Comparison of ENCODE assay signal across 25 cellular contexts in the genomic region with DNA sequence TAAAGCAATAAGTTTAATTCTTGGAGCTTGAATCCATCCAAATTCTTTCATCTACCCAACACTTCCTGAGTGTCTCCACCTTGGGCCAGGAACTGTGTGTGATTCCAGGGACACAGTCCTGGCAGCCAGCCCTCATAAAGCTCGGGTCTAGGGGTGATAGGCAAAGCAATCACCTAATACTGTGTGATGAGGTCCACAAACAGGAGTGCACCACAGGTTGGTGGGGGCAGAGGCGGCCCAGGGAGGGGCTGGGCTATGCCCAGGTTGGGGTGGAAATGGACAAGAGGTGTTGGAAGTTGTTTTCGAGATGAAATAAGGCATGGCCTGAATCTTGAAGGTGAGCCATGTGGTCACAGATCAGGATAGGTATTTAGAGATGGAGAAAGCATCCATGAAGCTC.
"Had no signal": no experiment of that assay in that cellular context is flagged by ENCODE, and none has a peak within 500 bp of the region (broad histone marks: within the 10 kb centered on the region; RNA-seq: fewer than 3 reads in every experiment).

No MANE protein-coding gene starts in this region.

- ATAC-seq: right lobe of liver; stimulated activated effector memory CD8-positive, alpha-beta T cell treated with anti-CD3 and anti-CD28 coated beads, Interleukin-12 subunit alpha, Interleukin-12 subunit beta, amount 100 ng/mL, for 72 hours; upper lobe of right lung had no signal

- H3K4me1 ChIP-seq: left ventricle myocardium inferior, neural progenitor cell, right atrium auricular region, right lobe of liver, suprapubic skin, upper lobe of right lung had no signal

- DNase-seq: islet precursor cell; left ventricle myocardium inferior; mesendoderm; naive B cell; natural killer cell; nephron progenitor cell; occipital lobe; ovary; right lobe of liver; stimulated activated CD4-positive, alpha-beta T cell treated with anti-CD3 and anti-CD28 coated beads, Interleukin-12 subunit alpha, Interleukin-12 subunit beta, amount 100 ng/mL, for 4 hours; stimulated activated CD4-positive, alpha-beta T cell treated with anti-CD3 and anti-CD28 coated beads, Interleukin-15, amount 100 ng/mL, for 24 hours; stimulated activated CD4-positive, alpha-beta T cell treated with anti-CD3 and anti-CD28 coated beads, Interleukin-2, amount 100 ng/mL, for 24 hours; stimulated activated CD4-positive, alpha-beta T cell treated with anti-CD3 and anti-CD28 coated beads, Interleukin-4, amount 100 ng/mL, for 1 hour; stimulated activated naive CD4-positive, alpha-beta T cell; tibial artery; trophoblast cell; upper lobe of right lung had no signal

- H3K27me3 ChIP-seq: hepatocyte, neural progenitor cell, neutrophil, ovary, right atrium auricular region, right lobe of liver, suprapubic skin, tibial artery, upper lobe of right lung had no signal

- H3K27ac ChIP-seq: left ventricle myocardium inferior, neural progenitor cell, neutrophil, ovary, right atrium auricular region, right lobe of liver, suprapubic skin, thoracic aorta, tibial artery, upper lobe of right lung had no signal

- H3K4me3 ChIP-seq: hepatocyte, left ventricle myocardium inferior, lung, neural progenitor cell, ovary, right atrium auricular region, right lobe of liver, tibial artery, upper lobe of right lung had no signal

- H3K9me3 ChIP-seq: neutrophil, ovary, right atrium auricular region, right lobe of liver, suprapubic skin, thoracic aorta, tibial artery, upper lobe of right lung had no signal

- H3K36me3 ChIP-seq: left ventricle myocardium inferior, neural progenitor cell, neutrophil, ovary, right atrium auricular region, right lobe of liver, suprapubic skin, thoracic aorta, tibial artery, upper lobe of right lung had no signal
